22 cellular contexts compared by ENCODE assay signal in genomic region chrY:19167839-19168565, GRCh38.
"Had no signal": no experiment of that assay in that cellular context is flagged by ENCODE, and none has a peak within 500 bp of the region (broad histone marks: within the 10 kb centered on the region; RNA-seq: fewer than 3 reads in every experiment).

No MANE protein-coding gene starts in this region.

- DNase-seq: activated CD4-positive, alpha-beta memory T cell treated with anti-CD3 and anti-CD28 coated beads for 36 hours; activated CD4-positive, alpha-beta T cell treated with anti-CD3 and anti-CD28 coated beads for 36 hours; activated CD4-positive, alpha-beta T cell treated with anti-CD3 and anti-CD28 coated beads, Interleukin-2, amount 10 ng/mL, durations not matched to agents 7 days and 5 days; activated CD8-positive, alpha-beta memory T cell treated with anti-CD3 and anti-CD28 coated beads, Interleukin-2, amount 50 U/mL, for 4 hours; activated effector memory CD4-positive, alpha-beta T cell treated with Interleukin-2 at 50 U/mL for 16 hours; activated naive CD4-positive, alpha-beta T cell treated with anti-CD3 and anti-CD28 coated beads, Interleukin-2, amount 10 ng/mL, durations not matched to agents 7 days and 5 days; activated naive CD8-positive, alpha-beta T cell treated with anti-CD3 and anti-CD28 coated beads, Interleukin-2, amount 50 U/mL, for 24 hours; activated T-cell treated with anti-CD3 and anti-CD28 coated beads for 4 hours; activated T-cell treated with anti-CD3 and anti-CD28 coated beads, Interleukin-2, amount 50 U/mL, for 48 hours; anterior cingulate cortex; central memory CD4-positive, alpha-beta T cell; MG63; NCI-H1092; NCI-H1436 treated with DMSO at 0.1 percent for 48 hours; NCI-H1694 treated with DMSO at 0.1 percent for 48 hours; NCI-H2029; NCI-H345; NCI-H524 treated with DMSO at 0.1 percent for 48 hours; PC-9; SHP77; SJCRH30 had no signal

- H3K27ac ChIP-seq: PC-9, SJCRH30, SK-N-MC had no signal
